ENCODE assay signal across 11 cellular contexts in the genomic region with DNA sequence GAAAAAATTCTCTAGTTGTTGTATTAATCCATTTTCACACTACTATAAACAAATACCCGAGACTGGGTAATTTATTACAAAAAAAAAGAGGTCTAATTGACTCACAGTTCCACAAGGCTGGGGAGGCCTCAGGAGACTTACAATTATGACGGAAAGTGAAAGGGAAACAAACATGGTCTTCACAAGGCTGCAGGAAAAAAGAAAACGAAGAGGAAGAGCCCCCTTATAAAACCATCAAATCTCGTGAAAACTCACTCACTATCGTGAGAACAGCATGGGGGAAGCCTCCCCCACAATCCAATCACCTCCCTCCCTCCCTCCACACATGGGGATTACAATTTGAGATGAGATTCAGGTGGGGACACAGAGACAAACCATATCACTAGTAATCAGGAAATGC.
DNase-seq lines count a peak whose midpoint lies in the region; ATAC-seq and TF ChIP-seq lines count a peak whose summit lies in the region.
"Had no signal": no experiment of that assay in that cellular context is flagged by ENCODE, and none has a peak within 500 bp of the region (broad histone marks: within the 10 kb centered on the region; RNA-seq: fewer than 3 reads in every experiment).

No MANE protein-coding gene starts in this region.

- no peak overlapping the region for H3K27ac ChIP-seq in DND-41 (ENCODE audit: low read length)
- H3K27ac ChIP-seq: HL-60 had no signal

- DNase-seq in DND-41 (no peak), nephron progenitor cell (no peak), NCI-H1105 treated with DMSO at 0.1 percent for 48 hours (lab: John Stamatoyannopoulos, UW) (no peak), GM03348 (ENCODE audit: low spot score) (no peak)
- peak in 1 of 2 donors; percentile 13 for DNase-seq in central memory CD8-positive, alpha-beta T cell (ENCODE audit: low spot score in 2 of 2)
- DNase-seq in effector CD4-positive, alpha-beta T cell, result no peak
- DNase-seq: activated CD8-positive, alpha-beta memory T cell treated with anti-CD3 and anti-CD28 coated beads, Interleukin-2, amount 50 U/mL, for 48 hours; erythroblast had no signal

- H3K27ac Mint-ChIP-seq in central memory CD8-positive, alpha-beta T cell (ENCODE audit: low read depth), result peak overlapping the region; percentile 89
- no peak overlapping the region for H3K27ac Mint-ChIP-seq in nephron progenitor cell

- H2AFZ ChIP-seq in DND-41 (ENCODE audit: low read depth, low read length), result no peak overlapping the region

- no peaks in the 10 kb centered on the region for H4K20me1 ChIP-seq in DND-41 (ENCODE audit: insufficient read depth, low read length)

- TF ChIP-seq CTCF in DND-41 (IDR thresholded peaks at IDR 0.05; ENCODE audit: borderline replicate concordance, extremely low read depth, low read length, poor library complexity, severe bottlenecking) (no peak), nephron progenitor cell (IDR thresholded peaks at IDR 0.05) (no peak)

- ATAC-seq in DND-41 (ENCODE audit: insufficient read depth, low read depth) (peak; percentile 57), GM19438 (IDR thresholded peaks at IDR 0.05; ENCODE audit: low read depth, unreplicated experiment) (peak; percentile 77), HG03432 (IDR thresholded peaks at IDR 0.05; ENCODE audit: unreplicated experiment) (peak; percentile 84)
- peak; percentile 68 for ATAC-seq in central memory CD8-positive, alpha-beta T cell (replicated peaks; ENCODE audit: extremely low read depth, poor library complexity, severe bottlenecking)

- no peak overlapping the region for H3K4me3 ChIP-seq in DND-41 (ENCODE audit: low read depth in 1 of 2, low read length in 2 of 2)

- H3K4me1 ChIP-seq in DND-41 (ENCODE audit: insufficient read depth, low read length), result no peaks in the 10 kb centered on the region

- H3K36me3 Mint-ChIP-seq in central memory CD8-positive, alpha-beta T cell (ENCODE audit: insufficient read depth), result peaks cover 5% of the 10 kb centered on the region
- no peaks in the 10 kb centered on the region for H3K36me3 Mint-ChIP-seq in nephron progenitor cell (ENCODE audit: low read depth)

- no peaks in the 10 kb centered on the region for H3K27me3 Mint-ChIP-seq in central memory CD8-positive, alpha-beta T cell
- H3K27me3 Mint-ChIP-seq in nephron progenitor cell (ENCODE audit: low read depth, poor library complexity), result no peaks in the 10 kb centered on the region

- no peaks in the 10 kb centered on the region for H3K27me3 ChIP-seq in DND-41 (ENCODE audit: insufficient read depth, low read length, poor library complexity)

- no peaks in the 10 kb centered on the region for H3K9me3 Mint-ChIP-seq in central memory CD8-positive, alpha-beta T cell
- H3K9me3 Mint-ChIP-seq in nephron progenitor cell, result no peaks in the 10 kb centered on the region

- peak overlapping the region; percentile 66 for H3K4me3 Mint-ChIP-seq in central memory CD8-positive, alpha-beta T cell
- H3K4me3 Mint-ChIP-seq in nephron progenitor cell, result no peak overlapping the region

- no peaks in the 10 kb centered on the region for H3K36me3 ChIP-seq in DND-41 (ENCODE audit: insufficient read depth, low read length)

- no peaks in the 10 kb centered on the region for H3K9me3 ChIP-seq in DND-41 (ENCODE audit: insufficient read depth, low read length, severe bottlenecking)

- peaks cover 10% of the 10 kb centered on the region for H3K4me1 Mint-ChIP-seq in central memory CD8-positive, alpha-beta T cell
- H3K4me1 Mint-ChIP-seq in nephron progenitor cell, result peaks cover 14% of the 10 kb centered on the region

- no peaks in the 10 kb centered on the region for H3K79me2 ChIP-seq in DND-41 (ENCODE audit: insufficient read depth, low read length)

- H3K4me2 ChIP-seq in DND-41 (ENCODE audit: insufficient read depth, low read length), result no peak overlapping the region

- H3K9ac ChIP-seq in DND-41 (ENCODE audit: low read depth, low read length), result no peak overlapping the region
